Comparison of ENCODE assay signal across 10 cellular contexts in the genomic region with DNA sequence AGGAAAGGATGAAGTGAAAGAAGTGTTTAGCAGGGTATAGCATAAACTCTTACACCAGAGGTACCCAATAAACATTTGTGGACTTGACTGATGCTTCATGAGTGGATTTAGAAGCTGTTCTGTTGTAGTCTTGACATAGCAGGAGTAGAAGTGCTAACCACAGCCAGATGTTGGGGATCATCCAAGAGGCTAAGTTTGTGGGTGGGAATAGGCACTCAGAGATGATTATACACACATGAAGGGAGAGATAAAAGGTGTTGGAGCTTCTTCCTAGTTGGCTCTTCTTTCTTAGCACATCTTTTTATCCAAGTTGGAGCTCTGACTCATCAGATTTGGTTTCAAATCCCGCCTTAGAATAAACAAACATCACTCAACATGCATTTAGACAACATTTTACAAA.
A peak's percentile ranks its signal among the peaks of the same experiment; 100 is the strongest.
DNase-seq lines count a peak whose midpoint lies in the region; TF ChIP-seq lines count a peak whose summit lies in the region.
"Had no signal": no experiment of that assay in that cellular context is flagged by ENCODE, and none has a peak within 500 bp of the region (broad histone marks: within the 10 kb centered on the region; RNA-seq: fewer than 3 reads in every experiment).

No MANE protein-coding gene starts in this region.

- no peaks in the 10 kb centered on the region for H3K4me1 ChIP-seq in ascending aorta
- H3K4me1 ChIP-seq in subcutaneous abdominal adipose tissue (ENCODE audit: control insufficient read depth in 5 of 5, insufficient read depth in 5 of 5, low read length in 5 of 5), result peaks cover 0 to 33% (median 20%) of the 10 kb centered on the region in 5 donors
- no peaks in the 10 kb centered on the region for H3K4me1 ChIP-seq in HAP-1

- H3K9me3 ChIP-seq in ascending aorta (no peaks in the 10 kb centered on the region), subcutaneous abdominal adipose tissue (ENCODE audit: control insufficient read depth in 5 of 5, low read length in 5 of 5) (no peaks in the 10 kb centered on the region), HAP-1 (no peaks in the 10 kb centered on the region; the same call in 1 of the 2 replicates)

- TF ChIP-seq CTCF in ascending aorta (IDR thresholded peaks at IDR 0.05), result no peak
- TF ChIP-seq CTCF in foreskin fibroblast (IDR thresholded peaks at IDR 0.05; ENCODE audit: low read depth, low read length), result no peak

- H3K27ac ChIP-seq in ascending aorta (peak overlapping the region; percentile 44 to 56), subcutaneous abdominal adipose tissue (ENCODE audit: low read depth, low read length) (peak overlapping the region; percentile 69)

- H3K36me3 ChIP-seq in ascending aorta, result no peaks in the 10 kb centered on the region
- H3K36me3 ChIP-seq in subcutaneous abdominal adipose tissue (ENCODE audit: control insufficient read depth in 5 of 5, insufficient read depth in 5 of 5, low read length in 5 of 5), result no peaks in the 10 kb centered on the region
- no peaks in the 10 kb centered on the region for H3K36me3 ChIP-seq in HAP-1 (replicated peaks)

- no peak overlapping the region for H3K9ac ChIP-seq in subcutaneous abdominal adipose tissue (ENCODE audit: low read length in 5 of 5)

- intact Hi-C loops in ascending aorta (cut with DNase I), result no loop called here

- in situ Hi-C loops in HAP-1 (cut with MboI; ENCODE audit: low sequenced_read_pairs), result no loop called here

- H3K27me3 ChIP-seq in ascending aorta (no peaks in the 10 kb centered on the region), subcutaneous abdominal adipose tissue (ENCODE audit: control insufficient read depth in 5 of 5, insufficient read depth in 4 of 5, low read length in 5 of 5) (no peaks in the 10 kb centered on the region), HAP-1 (ENCODE audit: low read depth) (peaks cover 33% of the 10 kb centered on the region)

- H3K4me3 ChIP-seq in ascending aorta (no peak overlapping the region), foreskin fibroblast (ENCODE audit: low read depth in 1 of 2, low read length in 2 of 2) (no peak overlapping the region), subcutaneous abdominal adipose tissue (ENCODE audit: low read depth in 1 of 5, low read length in 5 of 5) (peak overlapping the region in 2 of 5 donors; percentile 0 to 24), HAP-1 (no peak overlapping the region)

- DNase-seq in GM04503 (ENCODE audit: low read depth), result peak; percentile 68
- DNase-seq in ascending aorta (ENCODE audit: low spot score in 2 of 2), result no peak
- peak; percentile 70 to 82 for DNase-seq in foreskin fibroblast
- DNase-seq in HAP-1 (ENCODE audit: low spot score in 2 of 2), result no peak
- no peak for DNase-seq in mucosa of gallbladder (ENCODE audit: low spot score)
- no peak for DNase-seq in NCI-H2107 (lab: John Stamatoyannopoulos, UW)
- DNase-seq: activated CD4-positive, alpha-beta T cell treated with anti-CD3 and anti-CD28 coated beads, Interleukin-2, amount 10 ng/mL, durations not matched to agents 24 days and 14 days; NCI-H345; T-helper 1 cell had no signal

Comparison
In these comparisons a context has a peak if more than half of its experiments do, and no peak if none do; other contexts are left out.
1. DNase-seq: peak in GM04503 (single experiment) and foreskin fibroblast (2 of 2); none in ascending aorta (0 of 2), HAP-1 (0 of 2), mucosa of gallbladder (single experiment) and NCI-H2107 (single experiment).